8 cellular contexts compared by ENCODE assay signal in genomic region chr6:83514877-83515466, GRCh38. TPM values are rescaled to one million over a fixed set of nuclear protein-coding genes. Genes with fewer than 3 reads are reported as not detected.
DNase-seq lines count a peak whose midpoint lies in the region; ATAC-seq and TF ChIP-seq lines count a peak whose summit lies in the region.

No MANE protein-coding gene starts in this region.

- H3K9ac ChIP-seq in Loucy (ENCODE audit: low read depth, low read length, poor library complexity, severe bottlenecking) (no peak overlapping the region), SU-DHL-6 (ENCODE audit: low read length) (no peak overlapping the region)

- intact Hi-C loops in prostate gland (cut with DNase I) (loop anchor here (5.0 kb wide), 1 partner anchor 448 kb away; the partner anchor contains the start of genes DOP1A and UBE3D), posterior vena cava (cut with DNase I) (loop anchor here (5.0 to 10.0 kb wide), 2 partner anchors 83 to 100 kb away; partner anchors contain the start of gene ME1 (in 1 of the 2))

- no peaks in the 10 kb centered on the region for H3F3A ChIP-seq in Loucy (ENCODE audit: low read depth)
- H3F3A ChIP-seq in SU-DHL-6 (ENCODE audit: insufficient read depth), result no peaks in the 10 kb centered on the region

- no peak overlapping the region for H3K4me3 Mint-ChIP-seq in activated CD4-positive, alpha-beta T cell treated with anti-CD3 and anti-CD28 coated beads, Interleukin-2, amount 10 ng/mL, durations not matched to agents 7 days and 5 days

- H3K4me2 ChIP-seq in Loucy (ENCODE audit: low read depth, low read length, poor library complexity, severe bottlenecking), result no peak overlapping the region
- H3K4me2 ChIP-seq in SU-DHL-6 (ENCODE audit: low read depth, low read length, poor library complexity, severe bottlenecking), result no peak overlapping the region

- H3K36me3 ChIP-seq in Loucy (ENCODE audit: insufficient read depth, low read length) (no peaks in the 10 kb centered on the region), SU-DHL-6 (ENCODE audit: low read length) (no peaks in the 10 kb centered on the region), prostate gland (no peaks in the 10 kb centered on the region)

- H2AFZ ChIP-seq in Loucy (ENCODE audit: low read length), result no peak overlapping the region
- no peak overlapping the region for H2AFZ ChIP-seq in SU-DHL-6 (ENCODE audit: low read depth, low read length, severe bottlenecking)

- H3K27ac ChIP-seq in SU-DHL-6 (ENCODE audit: low read depth, low read length), result no peak overlapping the region
- H3K27ac ChIP-seq in prostate gland, result no peak overlapping the region

- 38% methylated on average over 4 of the region's 4 CpGs for WGBS in prostate gland

- H3K4me1 Mint-ChIP-seq in activated CD4-positive, alpha-beta T cell treated with anti-CD3 and anti-CD28 coated beads, Interleukin-2, amount 10 ng/mL, durations not matched to agents 7 days and 5 days, result peaks cover 2% of the 10 kb centered on the region

- peak; percentile 44 for DNase-seq in activated CD4-positive, alpha-beta T cell treated with anti-CD3 and anti-CD28 coated beads, Interleukin-2, amount 10 ng/mL, durations not matched to agents 7 days and 5 days
- no peak for DNase-seq in activated CD4-positive, alpha-beta T cell treated with anti-CD3 and anti-CD28 coated beads, Interleukin-2, amount 50 U/mL, for 4 hours
- DNase-seq in fibroblast of peridontal ligament (ENCODE audit: extremely low read depth) (peak; percentile 85), prostate gland (ENCODE audit: low spot score) (peak; percentile 23), posterior vena cava (ENCODE audit: low spot score) (no peak)

- no peaks in the 10 kb centered on the region for H3K27me3 ChIP-seq in Loucy (ENCODE audit: insufficient read depth, low read length, poor library complexity, severe bottlenecking)
- no peaks in the 10 kb centered on the region for H3K27me3 ChIP-seq in SU-DHL-6 (ENCODE audit: low read length)
- H3K27me3 ChIP-seq in prostate gland (replicated peaks; ENCODE audit: insufficient read depth), result no peaks in the 10 kb centered on the region

- CTCF ChIA-PET in activated CD4-positive, alpha-beta T cell treated with anti-CD3 and anti-CD28 coated beads, Interleukin-2, amount 10 ng/mL, durations not matched to agents 7 days and 5 days (lab: Charles Lee), result interaction anchor here (0.9 to 3.8 kb wide), 2 partner anchors 97 to 449 kb away, joined by 3 to 21 read pairs; partner anchors contain the start of genes DOP1A and UBE3D

- no peaks in the 10 kb centered on the region for H3K9me3 Mint-ChIP-seq in activated CD4-positive, alpha-beta T cell treated with anti-CD3 and anti-CD28 coated beads, Interleukin-2, amount 10 ng/mL, durations not matched to agents 7 days and 5 days

- TF ChIP-seq POLR2A in prostate gland (IDR thresholded peaks at IDR 0.05), result no peak

- H3K9me2 ChIP-seq in Loucy (replicated peaks; ENCODE audit: low read depth, low read length) (no peaks in the 10 kb centered on the region), SU-DHL-6 (replicated peaks; ENCODE audit: insufficient read depth, low read length) (no peaks in the 10 kb centered on the region)

- ATAC-seq in GM21367 (IDR thresholded peaks at IDR 0.05; ENCODE audit: unreplicated experiment), result peak; percentile 52

- TF ChIP-seq CTCF in Loucy (conservative IDR thresholded peaks at IDR 0.05; ENCODE audit: low read length) (peak; percentile 97), SU-DHL-6 (IDR thresholded peaks at IDR 0.05; ENCODE audit: insufficient read depth, low read length, poor library complexity, severe bottlenecking) (peak; percentile 68), prostate gland (IDR thresholded peaks at IDR 0.05) (peak; percentile 75 to 84 (median 80))

- POLR2A ChIA-PET in activated CD4-positive, alpha-beta T cell treated with anti-CD3 and anti-CD28 coated beads, Interleukin-2, amount 10 ng/mL, durations not matched to agents 7 days and 5 days (lab: Charles Lee), result no interaction called here

- no peak overlapping the region for H3K4me3 ChIP-seq in Loucy (ENCODE audit: low read length, poor library complexity, severe bottlenecking)
- H3K4me3 ChIP-seq in SU-DHL-6 (ENCODE audit: insufficient read depth, low read length, poor library complexity, severe bottlenecking), result no peak overlapping the region
- H3K4me3 ChIP-seq in prostate gland, result no peak overlapping the region

- no peaks in the 10 kb centered on the region for H3K36me3 Mint-ChIP-seq in activated CD4-positive, alpha-beta T cell treated with anti-CD3 and anti-CD28 coated beads, Interleukin-2, amount 10 ng/mL, durations not matched to agents 7 days and 5 days (ENCODE audit: low read depth)

- no peaks in the 10 kb centered on the region for H3K9me3 ChIP-seq in Loucy (ENCODE audit: insufficient read depth, low read depth, low read length)
- no peaks in the 10 kb centered on the region for H3K9me3 ChIP-seq in SU-DHL-6 (ENCODE audit: insufficient read depth, low read length)
- H3K9me3 ChIP-seq in prostate gland, result no peaks in the 10 kb centered on the region

- H3K27me3 Mint-ChIP-seq in activated CD4-positive, alpha-beta T cell treated with anti-CD3 and anti-CD28 coated beads, Interleukin-2, amount 10 ng/mL, durations not matched to agents 7 days and 5 days, result peaks cover 35% of the 10 kb centered on the region

- H3K4me1 ChIP-seq in Loucy (ENCODE audit: insufficient read depth, low read length, poor library complexity, severe bottlenecking), result no peaks in the 10 kb centered on the region
- H3K4me1 ChIP-seq in prostate gland (replicated peaks), result no peaks in the 10 kb centered on the region

- H3K27ac Mint-ChIP-seq in activated CD4-positive, alpha-beta T cell treated with anti-CD3 and anti-CD28 coated beads, Interleukin-2, amount 10 ng/mL, durations not matched to agents 7 days and 5 days, result no peak overlapping the region

- no peaks in the 10 kb centered on the region for H4K20me1 ChIP-seq in Loucy (ENCODE audit: insufficient read depth, low read length, poor library complexity, severe bottlenecking)
- no peaks in the 10 kb centered on the region for H4K20me1 ChIP-seq in SU-DHL-6 (ENCODE audit: low read depth, low read length)

- no peaks in the 10 kb centered on the region for H3K79me2 ChIP-seq in Loucy (ENCODE audit: insufficient read depth, low read length)
- no peaks in the 10 kb centered on the region for H3K79me2 ChIP-seq in SU-DHL-6 (ENCODE audit: insufficient read depth, low read length)

RNA-seq across cellular contexts. Expression of gene PRSS35, which starts 2.6 kb away (rescaled TPM):
- not detected for total RNA-seq in activated CD4-positive, alpha-beta T cell treated with anti-CD3 and anti-CD28 coated beads, Interleukin-2, amount 10 ng/mL, durations not matched to agents 7 days and 5 days
- total RNA-seq in prostate gland, result 1 to 10 TPM in 1 of 2 donors, not detected in 1; 2.4 TPM
- total RNA-seq in posterior vena cava, result 1 to 10 TPM; 1.8 to 2.8 TPM

Comparison
In these comparisons a context has a peak if more than half of its experiments do, and no peak if none do; other contexts are left out.
1. DNase-seq: peak in activated CD4-positive, alpha-beta T cell treated with anti-CD3 and anti-CD28 coated beads, Interleukin-2, amount 10 ng/mL, durations not matched to agents 7 days and 5 days (single experiment), fibroblast of peridontal ligament (single experiment) and prostate gland (single experiment); none in activated CD4-positive, alpha-beta T cell treated with anti-CD3 and anti-CD28 coated beads, Interleukin-2, amount 50 U/mL, for 4 hours (0 of 2) and posterior vena cava (single experiment).
2. Peak in every context shown above with its lines, with median percentiles within 50 percentile points of each other: CTCF ChIP-seq.